In the genomic region with DNA sequence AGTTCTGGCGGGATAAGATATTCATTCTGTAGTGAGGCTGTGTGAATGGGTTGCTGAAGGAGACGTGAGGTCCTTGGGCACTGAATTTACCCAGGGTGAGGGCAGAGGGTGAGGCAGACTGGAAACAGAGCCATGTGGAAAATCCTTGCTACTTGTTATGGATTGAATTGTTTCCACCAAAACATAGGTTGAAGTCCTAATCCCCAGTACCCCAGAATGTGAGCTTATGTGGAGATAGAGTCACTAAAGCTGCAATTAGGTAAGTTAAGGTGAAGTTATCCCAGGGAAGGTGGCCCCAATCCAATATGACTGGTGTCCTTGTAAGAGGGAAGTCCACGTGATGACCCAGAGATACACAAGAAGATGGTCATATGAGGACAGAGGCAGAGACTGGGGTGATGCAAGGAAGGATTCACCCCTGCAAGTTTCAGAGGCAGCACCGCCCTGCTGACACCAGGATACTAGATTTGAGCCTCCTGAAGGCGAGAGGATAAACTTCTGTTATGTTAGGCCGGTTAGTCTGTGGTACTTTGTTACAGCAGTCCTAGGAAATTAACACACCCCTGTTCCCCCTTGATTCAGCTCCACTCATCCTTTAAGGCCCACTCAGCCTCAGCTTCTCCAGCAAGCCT, we compare ENCODE assay signal across 7 cellular contexts.
"Had no signal": no experiment of that assay in that cellular context is flagged by ENCODE, and none has a peak within 500 bp of the region (broad histone marks: within the 10 kb centered on the region; RNA-seq: fewer than 3 reads in every experiment).

No MANE protein-coding gene starts in this region.

- H3K4me3 Mint-ChIP-seq: H9 had no signal

- FAIRE-seq: H54, HTR-8/SVneo had no signal

- DNase-seq: GOT3, H9, HCEC 1CT, IMR-90, KBM-7 had no signal
